Comparison of ENCODE assay signal across 13 cellular contexts in genomic region chr14:65070710-65071033, GRCh38. TPM values are rescaled to one million over a fixed set of nuclear protein-coding genes. Genes with fewer than 3 reads are reported as not detected.
A peak's percentile ranks its signal among the peaks of the same experiment; 100 is the strongest.
DNase-seq lines count a peak whose midpoint lies in the region; ATAC-seq and TF ChIP-seq lines count a peak whose summit lies in the region.
"Had no signal": no experiment of that assay in that cellular context is flagged by ENCODE, and none has a peak within 500 bp of the region (broad histone marks: within the 10 kb centered on the region; RNA-seq: fewer than 3 reads in every experiment).

No MANE protein-coding gene starts in this region.

- no peak overlapping the region; the same call in 1 of the 2 replicates for H3K9ac ChIP-seq in OCI-LY1 (ENCODE audit: low read length)

- intact Hi-C loops in vagina (cut with DNase I): no loop called here

- H3K36me3 Mint-ChIP-seq in GM23338 (ENCODE audit: low read depth): peaks cover 25% of the 10 kb centered on the region

- no peaks in the 10 kb centered on the region for H3K4me1 ChIP-seq in GM23338 (ENCODE audit: insufficient read depth)
- H3K4me1 ChIP-seq in OCI-LY1 (ENCODE audit: insufficient read depth, low read length, severe bottlenecking): peaks cover 29% of the 10 kb centered on the region
- peaks cover 70% of the 10 kb centered on the region for H3K4me1 ChIP-seq in vagina

- H3K27me3 Mint-ChIP-seq in GM23338 (ENCODE audit: insufficient read depth, low read depth, poor library complexity): peaks cover 4% of the 10 kb centered on the region
- H3K27me3 Mint-ChIP-seq: CD4-positive, CD25-positive, alpha-beta regulatory T cell had no signal

- H3K4me3 ChIP-seq in GM23338 (no peak overlapping the region), OCI-LY1 (ENCODE audit: low read depth, low read length, poor library complexity, severe bottlenecking) (no peak overlapping the region), vagina (no peak overlapping the region)

- H3K27ac Mint-ChIP-seq in GM23338: no peak overlapping the region

- H3K9me2 ChIP-seq in GM23338 (ENCODE audit: insufficient read depth) (no peaks in the 10 kb centered on the region), OCI-LY1 (ENCODE audit: low read depth, low read length) (no peaks in the 10 kb centered on the region)

- ATAC-seq in GM23338 (no peak), GM21528 (IDR thresholded peaks at IDR 0.05; ENCODE audit: low FRiP score, unreplicated experiment) (no peak), GM21786 (IDR thresholded peaks at IDR 0.05; ENCODE audit: unreplicated experiment) (no peak)
- ATAC-seq: stimulated activated naive CD8-positive, alpha-beta T cell treated with anti-CD3 and anti-CD28 coated beads, Interleukin-15, Interleukin-2, amounts not matched to agents 100 U/mL and 50 U/mL, for 24 hours had no signal

- DNase-seq in DMS 273 (lab: John Stamatoyannopoulos, UW; ENCODE audit: unreplicated experiment): peak; percentile 96
- no peak for DNase-seq in GM23338 (ENCODE audit: low spot score)
- DNase-seq in kidney tubule cell (ENCODE audit: low spot score): peak; percentile 54
- DNase-seq in vagina (ENCODE audit: extremely low spot score in 2 of 2): no peak
- DNase-seq in NCI-H2227 treated with DMSO at 0.1 percent for 48 hours (lab: John Stamatoyannopoulos, UW): no peak
- DNase-seq: activated T-cell treated with anti-CD3 and anti-CD28 coated beads, Interleukin-2, amount 50 U/mL, for 1 hour; CD4-positive, CD25-positive, alpha-beta regulatory T cell; islet precursor cell; sigmoid colon; stimulated activated naive CD8-positive, alpha-beta T cell treated with anti-CD3 and anti-CD28 coated beads, Interleukin-15, Interleukin-2, amounts not matched to agents 100 U/mL and 50 U/mL, for 24 hours had no signal

- no peak for TF ChIP-seq POLR2A in vagina (IDR thresholded peaks at IDR 0.05)

- H3K4me3 Mint-ChIP-seq in GM23338: no peak overlapping the region
- H3K4me3 Mint-ChIP-seq: CD4-positive, CD25-positive, alpha-beta regulatory T cell had no signal

- H3K27ac ChIP-seq in GM23338 (ENCODE audit: low read depth) (0 out of 2 replicates have a peak overlapping the region, but pooled peaks have one; percentile 26), OCI-LY1 (ENCODE audit: low read depth, low read length, poor library complexity, severe bottlenecking) (peak overlapping the region; percentile 24), vagina (no peak overlapping the region)
- H3K27ac ChIP-seq: sigmoid colon had no signal

- H2AFZ ChIP-seq in GM23338: no peak overlapping the region
- no peak overlapping the region for H2AFZ ChIP-seq in OCI-LY1 (ENCODE audit: low read length)

- H3K4me2 ChIP-seq in GM23338 (no peak overlapping the region), OCI-LY1 (ENCODE audit: low read length) (peak overlapping the region; percentile 53)

- H3K9me3 Mint-ChIP-seq in GM23338: no peaks in the 10 kb centered on the region

- H3K36me3 ChIP-seq in GM23338 (ENCODE audit: insufficient read depth) (no peaks in the 10 kb centered on the region), OCI-LY1 (ENCODE audit: insufficient read depth, low read length) (peaks cover 19% of the 10 kb centered on the region; the same call in 1 of the 2 replicates), vagina (peaks cover 0 to 30% of the 10 kb centered on the region in 2 donors)

- no peaks in the 10 kb centered on the region; the same call in 2 of the 3 replicates for H3K4me1 Mint-ChIP-seq in GM23338

- H3K9me3 ChIP-seq in OCI-LY1 (ENCODE audit: low read length): no peaks in the 10 kb centered on the region
- no peaks in the 10 kb centered on the region for H3K9me3 ChIP-seq in vagina
- H3K9me3 ChIP-seq: sigmoid colon had no signal

- TF ChIP-seq CTCF in GM23338 (conservative IDR thresholded peaks at IDR 0.05; ENCODE audit: low read depth in 2 of 2) (no peak), OCI-LY1 (IDR thresholded peaks at IDR 0.05; ENCODE audit: low read length) (no peak), vagina (IDR thresholded peaks at IDR 0.05) (no peak)

- H4K20me1 ChIP-seq in GM23338 (replicated peaks; ENCODE audit: insufficient read depth): peaks cover 4% of the 10 kb centered on the region; the same call in 1 of the 2 replicates
- H4K20me1 ChIP-seq in OCI-LY1 (ENCODE audit: insufficient read depth, low read length): no peaks in the 10 kb centered on the region

- H3K79me2 ChIP-seq in GM23338 (replicated peaks; ENCODE audit: insufficient read depth) (no peaks in the 10 kb centered on the region), OCI-LY1 (ENCODE audit: insufficient read depth, low read length) (no peaks in the 10 kb centered on the region)

- H3K27me3 ChIP-seq in GM23338 (ENCODE audit: insufficient read depth): no peaks in the 10 kb centered on the region
- no peaks in the 10 kb centered on the region for H3K27me3 ChIP-seq in OCI-LY1 (ENCODE audit: insufficient read depth, low read length)
- no peaks in the 10 kb centered on the region for H3K27me3 ChIP-seq in vagina
- H3K27me3 ChIP-seq: sigmoid colon had no signal

- H3F3A ChIP-seq in GM23338 (replicated peaks; ENCODE audit: low read depth) (no peaks in the 10 kb centered on the region), OCI-LY1 (ENCODE audit: insufficient read depth, low read length) (no peaks in the 10 kb centered on the region)

TF ChIP-seq in GM23338, 12 proteins besides CTCF, POLR2A, EP300 and RAD21:
- no peak for TF ChIP-seq CREB1 (CRISPR knock-in tag; IDR thresholded peaks at IDR 0.05; ENCODE audit: low read depth)

RNA-seq across cellular contexts. Expression of gene MAX, which starts 31.6 kb away (rescaled TPM):
- 25.0 and 31.8 TPM in 2 replicates for total RNA-seq in GM23338 (2014; rRNA removed; shearing (Covaris generic))
- 27.7 and 31.8 TPM in 2 replicates for polyA plus RNA-seq in GM23338 (2016; fragmentation: Nextera tagmentation; extraction: Ambion mirVana)
- 71.7 TPM for total RNA-seq in vagina

Comparison
In these comparisons a context has a peak if more than half of its experiments do, and no peak if none do; other contexts are left out.
1. DNase-seq: peak in DMS 273 (single experiment) and kidney tubule cell (single experiment); none in GM23338 (single experiment), vagina (0 of 2) and NCI-H2227 treated with DMSO at 0.1 percent for 48 hours (single experiment).